17 cellular contexts compared by ENCODE assay signal in genomic region chr4:113481820-113482219, GRCh38.
DNase-seq lines count a peak whose midpoint lies in the region; ATAC-seq and TF ChIP-seq lines count a peak whose summit lies in the region.
"Had no signal": no experiment of that assay in that cellular context is flagged by ENCODE, and none has a peak within 500 bp of the region (broad histone marks: within the 10 kb centered on the region; RNA-seq: fewer than 3 reads in every experiment).

No MANE protein-coding gene starts in this region.

- peaks cover 0 to 5% of the 10 kb centered on the region in 2 donors for H3K9me3 ChIP-seq in right atrium auricular region
- peaks cover 0 to 12% (median 6%) of the 10 kb centered on the region in 11 donors for H3K9me3 ChIP-seq in heart right ventricle
- H3K9me3 ChIP-seq in gastrocnemius medialis: peaks cover 0 to 3% (median 0%) of the 10 kb centered on the region in 3 donors

- DNase-seq in Right ventricle myocardium inferior (ENCODE audit: missing footprints) (no peak), right atrium auricular region (ENCODE audit: low spot score) (no peak), heart right ventricle (peak in 1 of 2 donors; percentile 22), gastrocnemius medialis (peak; percentile 74 to 82), MV-4-11 (lab: John Stamatoyannopoulos, UW) (no peak)
- DNase-seq in stimulated activated CD4-positive, alpha-beta T cell treated with anti-CD3 and anti-CD28 coated beads, Interleukin-1b, Interleukin-23, amount 100 ng/mL, for 48 hours: no peak
- DNase-seq: EL, GF-D8, NCI-H1694, NCI-H2081, NCI-H2171, NCI-H524 treated with DMSO at 0.1 percent for 48 hours, NCI-H82, Peyer's patch had no signal

- H3K36me3 ChIP-seq in right atrium auricular region (peaks cover 8% of the 10 kb centered on the region), heart right ventricle (peaks cover 0 to 29% (median 8%) of the 10 kb centered on the region in 9 donors), gastrocnemius medialis (peaks cover 0 to 11% of the 10 kb centered on the region in 2 donors)

- H3K4me3 ChIP-seq in right atrium auricular region: no peak overlapping the region
- no peak overlapping the region for H3K4me3 ChIP-seq in heart right ventricle
- H3K4me3 ChIP-seq in gastrocnemius medialis: no peak overlapping the region
- H3K4me3 ChIP-seq: A549, Peyer's patch had no signal

- peak overlapping the region in 1 of 2 donors; percentile 50 for H3K27ac ChIP-seq in right atrium auricular region
- H3K27ac ChIP-seq in heart right ventricle: peak overlapping the region in 7 of 10 donors; percentile 26 to 72 (median 40)
- peak overlapping the region; percentile 86 to 89 (median 88) for H3K27ac ChIP-seq in gastrocnemius medialis
- H3K27ac ChIP-seq: A549, Peyer's patch had no signal

- TF ChIP-seq POLR2A in gastrocnemius medialis (IDR thresholded peaks at IDR 0.05): peak in 1 of 2 donors; percentile 47

- TF ChIP-seq CTCF in right atrium auricular region (IDR thresholded peaks at IDR 0.05) (no peak), heart right ventricle (IDR thresholded peaks at IDR 0.05) (no peak), gastrocnemius medialis (IDR thresholded peaks at IDR 0.05 in 4 of 5, conservative IDR thresholded peaks at IDR 0.05 in 1 of 5) (no peak)

- ATAC-seq in Right ventricle myocardium inferior: peak; percentile 72
- peak in 7 of 8 donors; percentile 79 to 95 (median 88) for ATAC-seq in heart right ventricle
- ATAC-seq in gastrocnemius medialis: peak; percentile 99
- no peak for ATAC-seq in HG03378 (IDR thresholded peaks at IDR 0.05; ENCODE audit: unreplicated experiment)
- ATAC-seq: A549, HCT116 had no signal

- no peaks in the 10 kb centered on the region for H3K27me3 ChIP-seq in right atrium auricular region
- no peaks in the 10 kb centered on the region for H3K27me3 ChIP-seq in heart right ventricle
- no peaks in the 10 kb centered on the region for H3K27me3 ChIP-seq in gastrocnemius medialis
- H3K27me3 ChIP-seq: Peyer's patch had no signal

- H3K4me1 ChIP-seq in right atrium auricular region (no peaks in the 10 kb centered on the region), heart right ventricle (peaks cover 0 to 7% (median 0%) of the 10 kb centered on the region in 9 donors), gastrocnemius medialis (peaks cover 17 to 32% of the 10 kb centered on the region in 2 donors)
- H3K4me1 ChIP-seq: A549, Peyer's patch had no signal

- in situ Hi-C loops in gastrocnemius medialis (cut with MboI; ENCODE audit: low sequenced_read_pairs in 4 of 4): no loop called here

- intact Hi-C loops in Right ventricle myocardium inferior (cut with DNase I) (no loop called here), heart right ventricle (cut with DNase I) (no loop called here), gastrocnemius medialis (cut with DNase I; ENCODE audit: low total_unique reads) (no loop called here)

Comparison
In these comparisons a context has a peak if more than half of its experiments do, and no peak if none do; other contexts are left out.
1. DNase-seq: peak in gastrocnemius medialis (2 of 2); none in Right ventricle myocardium inferior (single experiment), right atrium auricular region (single experiment), MV-4-11 (single experiment) and stimulated activated CD4-positive, alpha-beta T cell treated with anti-CD3 and anti-CD28 coated beads, Interleukin-1b, Interleukin-23, amount 100 ng/mL, for 48 hours (single experiment).